ENCODE assay signal across 25 cellular contexts in genomic region chr11:1632053-1632714, GRCh38. TPM values are rescaled to one million over a fixed set of nuclear protein-coding genes. Genes with fewer than 3 reads are reported as not detected.
"Had no signal": no experiment of that assay in that cellular context is flagged by ENCODE, and none has a peak within 500 bp of the region (broad histone marks: within the 10 kb centered on the region; RNA-seq: fewer than 3 reads in every experiment).

No MANE protein-coding gene starts in this region.

- H3K4me1 ChIP-seq: psoas muscle had no signal

- DNase-seq: activated CD4-positive, alpha-beta T cell treated with anti-CD3 and anti-CD28 coated beads, Interleukin-2, amount 50 U/mL, for 4 hours; activated gamma-delta T cell treated with Interleukin-2 at 50 U/mL for 16 hours; activated naive CD8-positive, alpha-beta T cell treated with anti-CD3 and anti-CD28 coated beads for 36 hours; amniotic stem cell; dermis blood vessel endothelial cell; effector memory CD4-positive, alpha-beta T cell; heart right ventricle; kidney glomerular epithelial cell; left ventricle myocardium inferior; mammary epithelial cell; mucosa of descending colon; naive B cell; right cardiac atrium; stomach; upper lobe of left lung; WERI-Rb-1 had no signal

- H3K27ac ChIP-seq: cardiac muscle cell, esophagus muscularis mucosa, heart right ventricle, left ventricle myocardium inferior, psoas muscle, skin epidermis, stomach, upper lobe of left lung, WERI-Rb-1 had no signal

- H3K4me3 ChIP-seq: cardiac muscle cell, esophagus muscularis mucosa, heart right ventricle, left ventricle myocardium inferior, mucosa of descending colon, psoas muscle, skin epidermis, stomach, upper lobe of left lung had no signal

- H3K9me3 Mint-ChIP-seq: activated naive CD8-positive, alpha-beta T cell treated with anti-CD3 and anti-CD28 coated beads for 36 hours; naive B cell; neural crest cell had no signal

- H3K9me3 ChIP-seq: esophagus muscularis mucosa, heart right ventricle, left ventricle myocardium inferior, mucosa of descending colon, psoas muscle, stomach, upper lobe of left lung had no signal

- H3K4me1 Mint-ChIP-seq: neural crest cell had no signal

- H3K36me3 ChIP-seq: cardiac muscle cell, esophagus muscularis mucosa, heart right ventricle, left ventricle myocardium inferior, stomach, upper lobe of left lung, WERI-Rb-1 had no signal

- H3K27ac Mint-ChIP-seq: activated naive CD8-positive, alpha-beta T cell treated with anti-CD3 and anti-CD28 coated beads for 36 hours; naive B cell had no signal

- H3K4me3 Mint-ChIP-seq: activated naive CD8-positive, alpha-beta T cell treated with anti-CD3 and anti-CD28 coated beads for 36 hours; naive B cell; neural crest cell had no signal

- H3K36me3 Mint-ChIP-seq: activated naive CD8-positive, alpha-beta T cell treated with anti-CD3 and anti-CD28 coated beads for 36 hours; naive B cell had no signal

- ATAC-seq: mucosa of descending colon, psoas muscle had no signal

RNA-seq across cellular contexts. Expression of gene KRTAP5-5, which starts 2.6 kb away (rescaled TPM):
- total RNA-seq: activated CD8-positive, alpha-beta memory T cell treated with anti-CD3 and anti-CD28 coated beads for 36 hours; activated naive CD8-positive, alpha-beta T cell treated with anti-CD3 and anti-CD28 coated beads for 36 hours; cardiac muscle cell; dermis blood vessel endothelial cell; endothelial cell of umbilical vein; esophagus muscularis mucosa; heart right ventricle; left ventricle myocardium inferior; mammary epithelial cell; neural crest cell; osteocyte; psoas muscle; right cardiac atrium; stomach; temporal lobe; upper lobe of left lung had no signal

RNA-seq across cellular contexts. Expression of gene KRTAP5-4, which starts 10.2 kb away (rescaled TPM):
- total RNA-seq: activated CD8-positive, alpha-beta memory T cell treated with anti-CD3 and anti-CD28 coated beads for 36 hours; activated naive CD8-positive, alpha-beta T cell treated with anti-CD3 and anti-CD28 coated beads for 36 hours; cardiac muscle cell; dermis blood vessel endothelial cell; endothelial cell of umbilical vein; esophagus muscularis mucosa; heart right ventricle; left ventricle myocardium inferior; mammary epithelial cell; mucosa of descending colon; neural crest cell; osteocyte; psoas muscle; right cardiac atrium; stomach; upper lobe of left lung had no signal

RNA-seq across cellular contexts. Expression of gene KRTAP5-3, which starts 23.9 kb away (rescaled TPM):
- total RNA-seq: activated CD8-positive, alpha-beta memory T cell treated with anti-CD3 and anti-CD28 coated beads for 36 hours; activated naive CD8-positive, alpha-beta T cell treated with anti-CD3 and anti-CD28 coated beads for 36 hours; cardiac muscle cell; dermis blood vessel endothelial cell; endothelial cell of umbilical vein; esophagus muscularis mucosa; heart right ventricle; left ventricle myocardium inferior; mammary epithelial cell; mucosa of descending colon; neural crest cell; osteocyte; psoas muscle; right cardiac atrium; stomach; temporal lobe; upper lobe of left lung had no signal

RNA-seq across cellular contexts. Expression of gene KRTAP5-2, which starts 34.1 kb away (rescaled TPM):
- total RNA-seq: activated CD8-positive, alpha-beta memory T cell treated with anti-CD3 and anti-CD28 coated beads for 36 hours; activated naive CD8-positive, alpha-beta T cell treated with anti-CD3 and anti-CD28 coated beads for 36 hours; cardiac muscle cell; dermis blood vessel endothelial cell; endothelial cell of umbilical vein; esophagus muscularis mucosa; heart right ventricle; left ventricle myocardium inferior; mammary epithelial cell; mucosa of descending colon; neural crest cell; osteocyte; psoas muscle; right cardiac atrium; stomach; temporal lobe; upper lobe of left lung had no signal

RNA-seq across cellular contexts. Expression of gene KRTAP5-1, which starts 47.1 kb away (rescaled TPM):
- total RNA-seq: activated CD8-positive, alpha-beta memory T cell treated with anti-CD3 and anti-CD28 coated beads for 36 hours; activated naive CD8-positive, alpha-beta T cell treated with anti-CD3 and anti-CD28 coated beads for 36 hours; cardiac muscle cell; dermis blood vessel endothelial cell; endothelial cell of umbilical vein; esophagus muscularis mucosa; heart right ventricle; left ventricle myocardium inferior; mammary epithelial cell; mucosa of descending colon; neural crest cell; osteocyte; psoas muscle; right cardiac atrium; stomach; temporal lobe; upper lobe of left lung had no signal
